Comparison of ENCODE assay signal across 26 cellular contexts in the genomic region with DNA sequence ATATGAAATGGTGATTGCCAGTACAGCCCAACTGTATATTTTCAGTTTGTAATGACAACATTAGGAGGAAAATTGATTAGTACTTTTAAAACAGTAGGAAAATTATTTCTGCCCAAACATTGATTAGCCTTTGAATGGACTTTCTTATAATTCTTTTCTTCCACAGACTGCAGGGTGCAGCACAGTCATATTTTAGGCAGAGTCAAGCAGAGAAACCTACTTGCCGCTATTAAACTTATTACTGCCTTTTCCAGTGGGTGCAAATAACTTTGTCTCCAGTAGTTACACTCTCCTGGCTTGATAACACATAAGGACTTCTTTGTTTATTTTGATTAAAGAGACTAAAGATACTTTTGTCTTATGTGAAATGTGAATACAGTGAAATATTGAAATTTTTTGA.
"Had no signal": no experiment of that assay in that cellular context is flagged by ENCODE, and none has a peak within 500 bp of the region (broad histone marks: within the 10 kb centered on the region; RNA-seq: fewer than 3 reads in every experiment).

No MANE protein-coding gene starts in this region.

- H3K4me1 ChIP-seq: foreskin keratinocyte, upper lobe of right lung had no signal

- ATAC-seq: activated CD8-positive, alpha-beta memory T cell treated with anti-CD3 and anti-CD28 coated beads, Interleukin-2, amount 10 ng/mL, durations not matched to agents 7 days and 5 days; activated CD8-positive, alpha-beta T cell treated with anti-CD3 and anti-CD28 coated beads for 36 hours; foreskin keratinocyte; left colon; stimulated activated naive CD8-positive, alpha-beta T cell treated with anti-CD3 and anti-CD28 coated beads, Interleukin-15, Interleukin-2, amounts not matched to agents 100 U/mL and 50 U/mL, for 24 hours; upper lobe of right lung had no signal

- H3K4me3 Mint-ChIP-seq: activated CD4-positive, alpha-beta T cell treated with anti-CD3 and anti-CD28 coated beads, Interleukin-2, amount 10 ng/mL, durations not matched to agents 7 days and 5 days; activated CD8-positive, alpha-beta memory T cell treated with anti-CD3 and anti-CD28 coated beads, Interleukin-2, amount 10 ng/mL, durations not matched to agents 7 days and 5 days; activated CD8-positive, alpha-beta T cell treated with anti-CD3 and anti-CD28 coated beads for 36 hours; activated naive CD4-positive, alpha-beta T cell treated with anti-CD3 and anti-CD28 coated beads, Interleukin-2, amount 10 ng/mL, durations not matched to agents 7 days and 5 days; dendritic cell treated with granulocyte-macrophage colony-stimulating factor and Interleukin-4, amounts not matched to agents 40 ng/mL and 50 ng/mL, for 4 days; naive B cell had no signal

- H3K27ac Mint-ChIP-seq: activated CD4-positive, alpha-beta T cell treated with anti-CD3 and anti-CD28 coated beads, Interleukin-2, amount 10 ng/mL, durations not matched to agents 7 days and 5 days; activated CD8-positive, alpha-beta memory T cell treated with anti-CD3 and anti-CD28 coated beads, Interleukin-2, amount 10 ng/mL, durations not matched to agents 7 days and 5 days; activated CD8-positive, alpha-beta T cell treated with anti-CD3 and anti-CD28 coated beads for 36 hours; activated naive CD4-positive, alpha-beta T cell treated with anti-CD3 and anti-CD28 coated beads, Interleukin-2, amount 10 ng/mL, durations not matched to agents 7 days and 5 days; dendritic cell treated with granulocyte-macrophage colony-stimulating factor and Interleukin-4, amounts not matched to agents 40 ng/mL and 50 ng/mL, for 4 days had no signal

- H3K4me3 ChIP-seq: lung, spleen, upper lobe of right lung had no signal

- H3K36me3 Mint-ChIP-seq: activated naive CD4-positive, alpha-beta T cell treated with anti-CD3 and anti-CD28 coated beads, Interleukin-2, amount 10 ng/mL, durations not matched to agents 7 days and 5 days; naive B cell had no signal

- H3K9me3 ChIP-seq: upper lobe of right lung had no signal

- H3K27ac ChIP-seq: foreskin keratinocyte, spleen, upper lobe of right lung, WERI-Rb-1 had no signal

- H3K9me3 Mint-ChIP-seq: activated CD4-positive, alpha-beta T cell treated with anti-CD3 and anti-CD28 coated beads, Interleukin-2, amount 10 ng/mL, durations not matched to agents 7 days and 5 days; activated CD8-positive, alpha-beta T cell treated with anti-CD3 and anti-CD28 coated beads for 36 hours; activated naive CD4-positive, alpha-beta T cell treated with anti-CD3 and anti-CD28 coated beads, Interleukin-2, amount 10 ng/mL, durations not matched to agents 7 days and 5 days; dendritic cell treated with granulocyte-macrophage colony-stimulating factor and Interleukin-4, amounts not matched to agents 40 ng/mL and 50 ng/mL, for 4 days had no signal

- H3K27me3 ChIP-seq: foreskin keratinocyte, spleen, upper lobe of right lung had no signal

- DNase-seq: activated CD4-positive, alpha-beta T cell treated with anti-CD3 and anti-CD28 coated beads, Interleukin-2, amount 10 ng/mL, durations not matched to agents 7 days and 5 days; activated CD4-positive, CD25-positive, alpha-beta regulatory T cell treated with anti-CD3 and anti-CD28 coated beads, Interleukin-2, amount 50 U/mL, for 72 hours; activated CD8-positive, alpha-beta memory T cell treated with anti-CD3 and anti-CD28 coated beads, Interleukin-2, amount 10 ng/mL, durations not matched to agents 7 days and 5 days; activated CD8-positive, alpha-beta T cell treated with anti-CD3 and anti-CD28 coated beads for 36 hours; activated effector memory CD4-positive, alpha-beta T cell treated with anti-CD3 and anti-CD28 coated beads, Interleukin-2, amount 50 U/mL, for 16 hours; activated naive CD4-positive, alpha-beta T cell treated with anti-CD3 and anti-CD28 coated beads, Interleukin-2, amount 10 ng/mL, durations not matched to agents 7 days and 5 days; activated T-cell treated with anti-CD3 and anti-CD28 coated beads for 4 hours; amygdala; effector CD4-positive, alpha-beta T cell; foreskin keratinocyte; hypothalamus; islet precursor cell; left colon; naive B cell; occipital lobe; retina; spleen; stimulated activated CD4-positive, alpha-beta T cell treated with anti-CD3 and anti-CD28 coated beads, Interleukin-4, amount 100 ng/mL, for 24 hours; stimulated activated naive CD8-positive, alpha-beta T cell treated with anti-CD3 and anti-CD28 coated beads, Interleukin-15, Interleukin-2, amounts not matched to agents 100 U/mL and 50 U/mL, for 24 hours; T-helper 1 cell; upper lobe of right lung; WERI-Rb-1 had no signal

- FAIRE-seq: endometrium, TTC549 had no signal

- H3K36me3 ChIP-seq: spleen, upper lobe of right lung, WERI-Rb-1 had no signal

- H3K27me3 Mint-ChIP-seq: activated CD8-positive, alpha-beta memory T cell treated with anti-CD3 and anti-CD28 coated beads, Interleukin-2, amount 10 ng/mL, durations not matched to agents 7 days and 5 days; activated CD8-positive, alpha-beta T cell treated with anti-CD3 and anti-CD28 coated beads for 36 hours; dendritic cell treated with granulocyte-macrophage colony-stimulating factor and Interleukin-4, amounts not matched to agents 40 ng/mL and 50 ng/mL, for 4 days; naive B cell had no signal
